Comparison of ENCODE assay signal across 10 cellular contexts in the genomic region with DNA sequence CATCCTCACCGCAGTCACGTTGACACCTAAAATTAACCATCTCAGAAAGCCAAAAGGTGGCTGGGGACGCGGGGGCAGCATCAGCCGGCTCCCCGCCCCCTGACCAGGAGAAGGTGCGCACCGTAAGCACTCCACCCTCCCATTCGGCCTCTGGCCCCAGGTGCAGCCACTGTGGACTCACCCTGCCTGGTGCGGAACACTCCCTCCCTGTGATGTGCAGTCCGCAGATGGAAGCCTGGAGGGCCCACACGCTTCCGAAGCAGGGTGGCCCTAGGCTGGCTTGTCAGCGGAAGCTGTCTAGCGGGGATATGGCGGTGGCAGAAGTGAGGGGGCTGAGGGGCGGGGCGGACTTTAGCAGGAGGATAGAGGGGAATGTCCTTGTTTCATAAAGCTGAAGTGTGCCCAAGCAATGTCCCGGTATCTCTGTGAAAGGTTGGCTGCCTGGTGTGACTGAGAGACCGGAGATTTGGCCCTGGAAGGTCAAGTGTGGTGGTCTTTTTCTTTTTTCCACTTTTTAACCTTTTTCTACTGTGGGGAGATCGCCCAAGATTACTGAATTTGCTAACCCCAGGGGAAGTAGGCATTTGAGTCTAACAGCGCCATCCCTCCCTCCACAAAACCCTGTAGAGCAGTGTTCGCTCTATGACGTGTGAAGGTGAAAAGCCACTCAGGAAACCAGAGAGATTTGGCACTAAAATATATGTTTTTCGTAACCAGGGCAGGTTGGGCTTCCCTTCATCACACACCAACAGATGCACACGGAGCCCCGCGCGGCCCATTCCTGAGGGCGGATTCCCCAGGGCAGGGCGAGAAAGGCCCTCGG.
DNase-seq lines count a peak whose midpoint lies in the region; ATAC-seq, FAIRE-seq and TF ChIP-seq lines count a peak whose summit lies in the region.
"Had no signal": no experiment of that assay in that cellular context is flagged by ENCODE, and none has a peak within 500 bp of the region (broad histone marks: within the 10 kb centered on the region; RNA-seq: fewer than 3 reads in every experiment).

No MANE protein-coding gene starts in this region.

- intact Hi-C loops in activated naive CD4-positive, alpha-beta T cell treated with anti-CD3 and anti-CD28 coated beads for 36 hours (cut with micrococcal nuclease) = loop anchor here (5.0 kb wide), 1 partner anchor 547 kb away; no protein-coding TSS in a partner anchor
- intact Hi-C loops in testis (cut with DNase I; ENCODE audit: low total_unique reads) = loop anchor here (5.0 kb wide), 2 partner anchors 618 to 633 kb away; no protein-coding TSS in a partner anchor

- peak overlapping the region; percentile 47 for H3K9ac ChIP-seq in mesenchymal stem cell (ENCODE audit: low read length)

- peaks cover 8% of the 10 kb centered on the region for H3K4me1 Mint-ChIP-seq in activated naive CD4-positive, alpha-beta T cell treated with anti-CD3 and anti-CD28 coated beads, Interleukin-2, amount 50 U/mL, for 24 hours
- H3K4me1 Mint-ChIP-seq in activated naive CD4-positive, alpha-beta T cell treated with anti-CD3 and anti-CD28 coated beads for 36 hours (ENCODE audit: low read depth) = peaks cover 8% of the 10 kb centered on the region
- peaks cover 6% of the 10 kb centered on the region for H3K4me1 Mint-ChIP-seq in activated T-helper 17 cell treated with anti-CD3 and anti-CD28 coated beads, Interleukin-2, amount 50 U/mL, for 72 hours

- peak overlapping the region in 1 of 2 experiments; percentile 85 for H2BK12ac ChIP-seq in mesenchymal stem cell (ENCODE audit: low read length in 2 of 2)

- no peak overlapping the region for H3K4ac ChIP-seq in mesenchymal stem cell (ENCODE audit: low read depth in 1 of 2, low read length in 2 of 2)

- no peaks in the 10 kb centered on the region for H3K9me3 Mint-ChIP-seq in activated naive CD4-positive, alpha-beta T cell treated with anti-CD3 and anti-CD28 coated beads, Interleukin-2, amount 50 U/mL, for 24 hours
- peaks cover 4% of the 10 kb centered on the region for H3K9me3 Mint-ChIP-seq in activated naive CD4-positive, alpha-beta T cell treated with anti-CD3 and anti-CD28 coated beads for 36 hours
- no peaks in the 10 kb centered on the region for H3K9me3 Mint-ChIP-seq in activated T-helper 17 cell treated with anti-CD3 and anti-CD28 coated beads, Interleukin-2, amount 50 U/mL, for 72 hours

- no peak for ATAC-seq in activated T-helper 17 cell treated with anti-CD3 and anti-CD28 coated beads, Interleukin-2, amount 50 U/mL, for 72 hours (replicated peaks)

- TF ChIP-seq POLR2A in testis (IDR thresholded peaks at IDR 0.05) (no peak), GM12892 (IDR thresholded peaks at IDR 0.05; ENCODE audit: low read depth, low read length) (no peak)

- H3K27ac ChIP-seq in mesenchymal stem cell (ENCODE audit: low read length, poor library complexity, severe bottlenecking) (no peak overlapping the region), testis (no peak overlapping the region)
- H3K27ac ChIP-seq: tibial artery had no signal

- H3K27me3 Mint-ChIP-seq in activated naive CD4-positive, alpha-beta T cell treated with anti-CD3 and anti-CD28 coated beads, Interleukin-2, amount 50 U/mL, for 24 hours = peaks cover 9% of the 10 kb centered on the region
- H3K27me3 Mint-ChIP-seq in activated naive CD4-positive, alpha-beta T cell treated with anti-CD3 and anti-CD28 coated beads for 36 hours (ENCODE audit: low read depth) = peaks cover 13% of the 10 kb centered on the region
- H3K27me3 Mint-ChIP-seq in activated T-helper 17 cell treated with anti-CD3 and anti-CD28 coated beads, Interleukin-2, amount 50 U/mL, for 72 hours = peaks cover 10% of the 10 kb centered on the region

- no peak overlapping the region for H3K23ac ChIP-seq in mesenchymal stem cell (ENCODE audit: low read length in 2 of 2)

- no peak for FAIRE-seq in GM12892 (lab: Jason Lieb, UNC)
- FAIRE-seq: A549 had no signal

- H2AFZ ChIP-seq in mesenchymal stem cell (ENCODE audit: low read depth, low read length) = peak overlapping the region; percentile 55

- H3K36me3 Mint-ChIP-seq in activated naive CD4-positive, alpha-beta T cell treated with anti-CD3 and anti-CD28 coated beads, Interleukin-2, amount 50 U/mL, for 24 hours = no peaks in the 10 kb centered on the region
- H3K36me3 Mint-ChIP-seq in activated naive CD4-positive, alpha-beta T cell treated with anti-CD3 and anti-CD28 coated beads for 36 hours (ENCODE audit: low read depth) = no peaks in the 10 kb centered on the region
- H3K36me3 Mint-ChIP-seq in activated T-helper 17 cell treated with anti-CD3 and anti-CD28 coated beads, Interleukin-2, amount 50 U/mL, for 72 hours (ENCODE audit: low read depth) = no peaks in the 10 kb centered on the region

- H3K14ac ChIP-seq in mesenchymal stem cell (ENCODE audit: low read length in 2 of 2) = no peak overlapping the region

- no peak overlapping the region for H2BK5ac ChIP-seq in mesenchymal stem cell (ENCODE audit: low read depth, low read length, poor library complexity, severe bottlenecking)

- no peak overlapping the region for H3K4me2 ChIP-seq in mesenchymal stem cell (ENCODE audit: low read length, poor library complexity, severe bottlenecking)

- DNase-seq in activated naive CD4-positive, alpha-beta T cell treated with anti-CD3 and anti-CD28 coated beads for 36 hours = no peak
- DNase-seq in mesenchymal stem cell (no peak), testis (no peak), iPS-NIHi7 (ENCODE audit: extremely low spot score) (no peak), A172 (ENCODE audit: low spot score) (no peak), GM12892 (ENCODE audit: insufficient read length) (no peak)

- H2BK15ac ChIP-seq in mesenchymal stem cell (ENCODE audit: low read depth, poor library complexity, severe bottlenecking) = peak overlapping the region; percentile 33

- H3K4me3 ChIP-seq in mesenchymal stem cell (ENCODE audit: insufficient read depth in 1 of 2, low read depth in 1 of 2, low read length in 2 of 2) (peak overlapping the region in 1 of 2 experiments; percentile 46), testis (peak overlapping the region; percentile 17 to 40)
- H3K4me3 ChIP-seq: A549 had no signal

- H2BK120ac ChIP-seq in mesenchymal stem cell (ENCODE audit: low read depth, low read length) = peak overlapping the region; percentile 24

- H2AK5ac ChIP-seq in mesenchymal stem cell (ENCODE audit: low read length, severe bottlenecking) = peak overlapping the region; percentile 37

- CTCF ChIA-PET in activated naive CD4-positive, alpha-beta T cell treated with anti-CD3 and anti-CD28 coated beads for 36 hours (lab: Charles Lee) = interaction anchor here (1.6 kb wide), 1 partner anchor 27 kb away, joined by 4 read pairs; no protein-coding TSS in a partner anchor

- H3K4me1 ChIP-seq in mesenchymal stem cell (ENCODE audit: control insufficient read depth, insufficient read depth, low read depth, low read length) (peaks cover 14% of the 10 kb centered on the region), testis (no peaks in the 10 kb centered on the region)

- H3K9me3 ChIP-seq in mesenchymal stem cell (ENCODE audit: control insufficient read depth, low read length) (no peaks in the 10 kb centered on the region), testis (no peaks in the 10 kb centered on the region)
- H3K9me3 ChIP-seq: A549, tibial artery had no signal

- H3K27ac Mint-ChIP-seq in activated naive CD4-positive, alpha-beta T cell treated with anti-CD3 and anti-CD28 coated beads, Interleukin-2, amount 50 U/mL, for 24 hours = no peak overlapping the region
- H3K27ac Mint-ChIP-seq in activated naive CD4-positive, alpha-beta T cell treated with anti-CD3 and anti-CD28 coated beads for 36 hours = no peak overlapping the region
- no peak overlapping the region for H3K27ac Mint-ChIP-seq in activated T-helper 17 cell treated with anti-CD3 and anti-CD28 coated beads, Interleukin-2, amount 50 U/mL, for 72 hours

- no peaks in the 10 kb centered on the region for H3K36me3 ChIP-seq in mesenchymal stem cell (ENCODE audit: control insufficient read depth in 1 of 2, insufficient read depth in 2 of 2, low read depth in 1 of 2, low read length in 2 of 2)
- no peaks in the 10 kb centered on the region for H3K36me3 ChIP-seq in testis (ENCODE audit: low read depth, missing control alignments)
- H3K36me3 ChIP-seq: tibial artery had no signal

- H4K91ac ChIP-seq in mesenchymal stem cell (ENCODE audit: low read length) = peak overlapping the region; percentile 96

- no peaks in the 10 kb centered on the region for H3K27me3 ChIP-seq in mesenchymal stem cell (ENCODE audit: control insufficient read depth in 1 of 2, insufficient read depth in 1 of 2, low read length in 2 of 2)
- H3K27me3 ChIP-seq in testis = no peaks in the 10 kb centered on the region
- H3K27me3 ChIP-seq: tibial artery had no signal

- no peak for TF ChIP-seq CTCF in testis (IDR thresholded peaks at IDR 0.05)

- H3K4me3 Mint-ChIP-seq in activated naive CD4-positive, alpha-beta T cell treated with anti-CD3 and anti-CD28 coated beads, Interleukin-2, amount 50 U/mL, for 24 hours = peak overlapping the region; percentile 52
- no peak overlapping the region for H3K4me3 Mint-ChIP-seq in activated naive CD4-positive, alpha-beta T cell treated with anti-CD3 and anti-CD28 coated beads for 36 hours
- H3K4me3 Mint-ChIP-seq in activated T-helper 17 cell treated with anti-CD3 and anti-CD28 coated beads, Interleukin-2, amount 50 U/mL, for 72 hours = peak overlapping the region; percentile 34

- peak overlapping the region; percentile 95 for H4K8ac ChIP-seq in mesenchymal stem cell (ENCODE audit: low read length)

- peak overlapping the region in 1 of 2 experiments; percentile 93 for H3K18ac ChIP-seq in mesenchymal stem cell (ENCODE audit: low read depth in 1 of 2, low read length in 2 of 2)

- H3K79me1 ChIP-seq in mesenchymal stem cell (replicated peaks; ENCODE audit: low read length, poor library complexity, severe bottlenecking) = no peaks in the 10 kb centered on the region

- WGBS in mesenchymal stem cell = 94% methylated on average over 32 of the region's 32 CpGs
- WGBS in testis, 2 donors = 42 to 75% methylated on average over 22 to 32 of the region's 32 CpGs
